9 cellular contexts compared by ENCODE assay signal in the genomic region with DNA sequence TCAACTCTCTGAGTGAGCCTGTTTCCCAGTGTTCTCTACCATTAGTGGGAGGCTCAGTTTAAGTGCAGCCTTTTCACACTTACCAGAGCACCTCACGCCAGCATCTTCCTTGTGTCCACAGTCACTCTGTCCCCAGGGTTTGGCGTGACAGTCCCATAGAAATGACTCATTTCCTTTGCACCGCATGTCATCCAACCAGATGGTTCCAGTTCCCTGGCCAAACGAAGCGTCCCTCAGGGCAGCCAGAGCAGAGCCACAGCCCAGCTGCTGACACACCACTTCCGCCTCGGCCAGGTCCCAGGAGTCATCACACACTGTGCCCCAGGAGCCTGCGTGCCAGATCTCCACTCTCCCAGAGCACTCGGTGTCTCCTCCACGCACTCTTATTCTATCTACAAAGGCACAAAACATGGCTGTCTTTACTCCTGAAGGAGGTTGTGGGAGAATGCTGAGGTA.
DNase-seq lines count a peak whose midpoint lies in the region; ATAC-seq and TF ChIP-seq lines count a peak whose summit lies in the region.
"Had no signal": no experiment of that assay in that cellular context is flagged by ENCODE, and none has a peak within 500 bp of the region (broad histone marks: within the 10 kb centered on the region; RNA-seq: fewer than 3 reads in every experiment).

No MANE protein-coding gene starts in this region.

- no peaks in the 10 kb centered on the region for H3K36me3 ChIP-seq in PC-9 (ENCODE audit: low read depth)

- CTCF ChIA-PET in PC-9 (lab: Charles Lee) (no interaction called here), RWPE1 (lab: Yijun Ruan, JAX) (no interaction called here)
- CTCF ChIA-PET in activated CD8-positive, alpha-beta T cell treated with anti-CD3 and anti-CD28 coated beads, Interleukin-2, amount 10 ng/mL, durations not matched to agents 7 days and 5 days (lab: Charles Lee) = no interaction called here

- no peak for TF ChIP-seq CTCF in HFF-Myc (IDR thresholded peaks at IDR 0.05; ENCODE audit: low read depth, low read length, missing control alignments)
- TF ChIP-seq CTCF in PC-9 (conservative IDR thresholded peaks at IDR 0.05) = no peak
- TF ChIP-seq CTCF in endothelial cell (IDR thresholded peaks at IDR 0.05; ENCODE audit: unreplicated experiment) = no peak
- no peak for TF ChIP-seq CTCF in RWPE1 (conservative IDR thresholded peaks at IDR 0.05; ENCODE audit: low read depth)

- no peak overlapping the region for H3K27ac Mint-ChIP-seq in endothelial cell (ENCODE audit: unreplicated experiment)
- H3K27ac Mint-ChIP-seq in activated CD8-positive, alpha-beta T cell treated with anti-CD3 and anti-CD28 coated beads, Interleukin-2, amount 10 ng/mL, durations not matched to agents 7 days and 5 days = no peak overlapping the region

- H3K27ac ChIP-seq in PC-9 (no peak overlapping the region), RWPE1 (no peak overlapping the region)

- no peaks in the 10 kb centered on the region for H4K20me1 ChIP-seq in PC-9 (ENCODE audit: insufficient read depth)

- H2AFZ ChIP-seq in PC-9 = peak overlapping the region; percentile 65

- no peaks in the 10 kb centered on the region for H3K9me2 ChIP-seq in PC-9 (ENCODE audit: insufficient read depth)

- no peaks in the 10 kb centered on the region for H3K27me3 Mint-ChIP-seq in endothelial cell (ENCODE audit: unreplicated experiment)
- peaks cover 18% of the 10 kb centered on the region for H3K27me3 Mint-ChIP-seq in activated CD8-positive, alpha-beta T cell treated with anti-CD3 and anti-CD28 coated beads, Interleukin-2, amount 10 ng/mL, durations not matched to agents 7 days and 5 days (ENCODE audit: low read depth)

- no TSS peak for BruUV-seq in PC-9 (replicated peaks; lab: Mats Ljungman, UMichigan)

- POLR2A ChIA-PET in PC-9 (lab: Charles Lee; ENCODE audit: unreplicated experiment) (interaction anchor here (0.6 kb wide), 1 partner anchor 835 kb away, joined by 10 read pairs; a partner anchor contains a TSS), RWPE1 (lab: Yijun Ruan, JAX; ENCODE audit: low non-redundant PET) (no interaction called here)
- POLR2A ChIA-PET in activated CD8-positive, alpha-beta T cell treated with anti-CD3 and anti-CD28 coated beads, Interleukin-2, amount 10 ng/mL, durations not matched to agents 7 days and 5 days (lab: Charles Lee) = no interaction called here

- H3K79me2 ChIP-seq in PC-9 (ENCODE audit: low read depth) = no peaks in the 10 kb centered on the region

- H3K4me1 ChIP-seq in PC-9 (replicated peaks; ENCODE audit: insufficient read depth) = no peaks in the 10 kb centered on the region

- intact Hi-C loops in PC-9 (cut with micrococcal nuclease; ENCODE audit: unreplicated experiment) = loop anchor here (2.0 kb wide), 1 partner anchor 151 kb away; no protein-coding TSS in a partner anchor

- no peaks in the 10 kb centered on the region for H3F3A ChIP-seq in PC-9 (ENCODE audit: insufficient read depth, low read depth)

- no peak overlapping the region for H3K4me3 Mint-ChIP-seq in endothelial cell (ENCODE audit: unreplicated experiment)
- no peak overlapping the region for H3K4me3 Mint-ChIP-seq in activated CD8-positive, alpha-beta T cell treated with anti-CD3 and anti-CD28 coated beads, Interleukin-2, amount 10 ng/mL, durations not matched to agents 7 days and 5 days

- ATAC-seq in activated CD8-positive, alpha-beta T cell treated with anti-CD3 and anti-CD28 coated beads, Interleukin-2, amount 10 ng/mL, durations not matched to agents 7 days and 5 days = no peak

- DNase-seq in EH (ENCODE audit: low read depth) (peak; percentile 65), HFF-Myc (ENCODE audit: extremely low read depth, low read depth) (peak; percentile 16), PC-9 (peak; percentile 72 to 89), hepatic stellate cell (ENCODE audit: low spot score) (peak; percentile 51), endothelial cell (ENCODE audit: low spot score) (no peak), RWPE1 (ENCODE audit: low spot score) (no peak), NCI-H187 treated with DMSO at 0.1 percent for 48 hours (lab: John Stamatoyannopoulos, UW) (no peak)
- DNase-seq in activated CD8-positive, alpha-beta T cell treated with anti-CD3 and anti-CD28 coated beads, Interleukin-2, amount 10 ng/mL, durations not matched to agents 7 days and 5 days = no peak
- DNase-seq: NCI-H2227 treated with DMSO at 0.1 percent for 48 hours had no signal

- H3K9me3 ChIP-seq in PC-9 (ENCODE audit: insufficient read depth, low read depth) = no peaks in the 10 kb centered on the region

- H3K36me3 Mint-ChIP-seq in endothelial cell (ENCODE audit: low read depth, unreplicated experiment) = no peaks in the 10 kb centered on the region
- no peaks in the 10 kb centered on the region for H3K36me3 Mint-ChIP-seq in activated CD8-positive, alpha-beta T cell treated with anti-CD3 and anti-CD28 coated beads, Interleukin-2, amount 10 ng/mL, durations not matched to agents 7 days and 5 days (ENCODE audit: low read depth)

- H3K27me3 ChIP-seq in PC-9 (ENCODE audit: insufficient read depth, low read depth) = no peaks in the 10 kb centered on the region

- H3K4me1 Mint-ChIP-seq in endothelial cell (ENCODE audit: unreplicated experiment) = no peaks in the 10 kb centered on the region
- no peaks in the 10 kb centered on the region for H3K4me1 Mint-ChIP-seq in activated CD8-positive, alpha-beta T cell treated with anti-CD3 and anti-CD28 coated beads, Interleukin-2, amount 10 ng/mL, durations not matched to agents 7 days and 5 days (ENCODE audit: low read depth)

- H3K9me3 Mint-ChIP-seq in endothelial cell (ENCODE audit: unreplicated experiment) = no peaks in the 10 kb centered on the region
- no peaks in the 10 kb centered on the region for H3K9me3 Mint-ChIP-seq in activated CD8-positive, alpha-beta T cell treated with anti-CD3 and anti-CD28 coated beads, Interleukin-2, amount 10 ng/mL, durations not matched to agents 7 days and 5 days (ENCODE audit: insufficient read depth)

- H3K4me3 ChIP-seq in HFF-Myc (replicated peaks; ENCODE audit: low read depth, low read length) (no peak overlapping the region), PC-9 (peak overlapping the region; percentile 40; the same call in 1 of the 2 replicates)

- peak overlapping the region; percentile 59 for H3K4me2 ChIP-seq in PC-9

Comparison
In these comparisons a context has a peak if more than half of its experiments do, and no peak if none do; other contexts are left out.
1. DNase-seq: peak in EH (single experiment), HFF-Myc (single experiment), PC-9 (2 of 2) and hepatic stellate cell (single experiment); none in endothelial cell (single experiment), RWPE1 (single experiment), NCI-H187 treated with DMSO at 0.1 percent for 48 hours (single experiment) and activated CD8-positive, alpha-beta T cell treated with anti-CD3 and anti-CD28 coated beads, Interleukin-2, amount 10 ng/mL, durations not matched to agents 7 days and 5 days (single experiment).